In the genomic region with DNA sequence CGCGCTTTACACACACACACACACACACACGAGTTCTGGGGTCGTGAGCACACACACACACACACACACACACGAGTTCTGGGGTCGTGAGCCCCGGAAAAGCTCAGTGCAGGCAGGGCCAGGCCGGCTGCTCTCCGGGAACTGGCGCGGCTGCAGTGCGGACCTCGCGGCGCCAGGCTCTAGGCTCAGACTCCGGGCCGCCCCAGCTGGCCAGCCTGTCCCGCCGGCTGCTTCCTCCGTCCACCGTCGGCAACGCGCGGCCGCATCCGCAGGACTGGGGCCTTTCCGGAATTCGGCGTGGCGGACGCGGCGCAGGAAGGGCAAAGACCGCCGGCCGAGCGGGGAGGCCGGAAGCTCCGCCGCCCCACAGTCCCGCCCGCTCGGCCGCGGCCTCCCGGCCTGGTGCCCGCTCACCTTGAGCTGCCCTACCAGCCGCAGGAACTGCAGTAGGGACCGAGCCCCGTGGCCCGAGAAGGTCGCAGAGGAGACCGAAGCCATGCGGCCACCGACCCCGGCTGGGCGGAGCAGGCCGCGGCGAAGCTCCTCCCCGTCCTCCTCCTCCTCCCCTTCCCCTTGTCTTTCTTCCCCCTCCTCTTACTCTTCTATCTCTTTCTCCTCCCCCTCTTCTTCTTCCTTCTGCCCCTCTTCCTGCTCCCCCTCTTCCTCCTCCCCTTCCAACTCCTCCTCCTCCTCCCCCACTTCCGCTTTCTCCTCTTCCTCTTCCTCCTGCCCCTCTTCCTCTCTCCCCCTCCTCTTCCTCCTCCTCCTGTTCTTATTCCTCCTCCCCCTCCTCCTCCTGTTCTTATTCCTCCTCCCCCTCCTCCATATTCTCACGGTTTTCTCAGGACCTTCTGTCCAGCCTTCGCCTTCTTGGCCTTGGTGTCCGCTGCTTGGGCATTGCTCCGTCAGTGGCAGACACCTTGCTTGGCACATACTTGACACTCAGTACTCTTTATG, we compare ENCODE assay signal across 8 cellular contexts. TPM values are rescaled to one million over a fixed set of nuclear protein-coding genes. Genes with fewer than 3 reads are reported as not detected.
DNase-seq lines count a peak whose midpoint lies in the region; ATAC-seq and TF ChIP-seq lines count a peak whose summit lies in the region.

A gene with protein sequence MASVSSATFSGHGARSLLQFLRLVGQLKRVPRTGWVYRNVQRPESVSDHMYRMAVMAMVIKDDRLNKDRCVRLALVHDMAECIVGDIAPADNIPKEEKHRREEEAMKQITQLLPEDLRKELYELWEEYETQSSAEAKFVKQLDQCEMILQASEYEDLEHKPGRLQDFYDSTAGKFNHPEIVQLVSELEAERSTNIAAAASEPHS (minus strand): TSS at position 533 of the 957 bp plus-strand sequence. CDS start 35 bp downstream, at position 498.

- no peak for TF ChIP-seq CTCF in fibroblast of lung (conservative IDR thresholded peaks at IDR 0.05 in 1 of 2, IDR thresholded peaks at IDR 0.05 in 1 of 2; ENCODE audit: low read depth in 1 of 2, low read length in 2 of 2)

- no peaks in the 10 kb centered on the region for H3K9me3 Mint-ChIP-seq in CD8-positive, alpha-beta memory T cell
- peaks cover 5% of the 10 kb centered on the region for H3K9me3 Mint-ChIP-seq in activated T-helper 1 cell treated with anti-CD3 and anti-CD28 coated beads, Interleukin-12 subunit alpha, Interleukin-12 subunit beta, Interleukin-2, Interleukin-4 antibody, amounts not matched to agents 30 ng/mL and 10 ng/mL and 1 ng/mL, durations not matched to agents 14 hours and 24 hours and 36 hours
- peaks cover 0 to 3% (median 0%) of the 10 kb centered on the region in 11 donors for H3K9me3 Mint-ChIP-seq in naive thymus-derived CD4-positive, alpha-beta T cell

- H3K9ac ChIP-seq in fibroblast of lung (ENCODE audit: insufficient read depth, low read length) (peak within 1 kb of the TSS; percentile 80), subcutaneous abdominal adipose tissue (ENCODE audit: low read length in 5 of 5) (peak within 1 kb of the TSS; percentile 64 to 86 (median 80))

- H3K79me2 ChIP-seq in fibroblast of lung (ENCODE audit: control insufficient read depth, insufficient read depth, low read length): peaks cover 17% of the 10 kb centered on the region

- CTCF ChIA-PET in CD8-positive, alpha-beta memory T cell (lab: Charles Lee): interaction anchor here (1.1 to 2.6 kb wide), 4 partner anchors 9 to 479 kb away, joined by 3 to 22 read pairs (median 4); no protein-coding TSS in a partner anchor
- CTCF ChIA-PET in naive thymus-derived CD4-positive, alpha-beta T cell (lab: Charles Lee): interaction anchor here (1.2 to 2.3 kb wide), 2 partner anchors 9 to 455 kb away, joined by 4 to 5 read pairs; no protein-coding TSS in a partner anchor

- H3K9me3 ChIP-seq in CD8-positive, alpha-beta memory T cell (ENCODE audit: low read length): no peaks in the 10 kb centered on the region
- H3K9me3 ChIP-seq in fibroblast of lung (ENCODE audit: control insufficient read depth, insufficient read depth, low read depth, low read length) (no peaks in the 10 kb centered on the region), subcutaneous abdominal adipose tissue (ENCODE audit: control insufficient read depth in 5 of 5, low read length in 5 of 5) (peaks cover 0 to 5% (median 3%) of the 10 kb centered on the region in 5 donors)
- H3K9me3 ChIP-seq in naive thymus-derived CD4-positive, alpha-beta T cell (ENCODE audit: control insufficient read depth in 2 of 3, low read length in 3 of 3): no peaks in the 10 kb centered on the region

- peaks cover 0 to 20% of the 10 kb centered on the region in 2 donors for H3K27me3 Mint-ChIP-seq in CD8-positive, alpha-beta memory T cell
- peaks cover 13% of the 10 kb centered on the region for H3K27me3 Mint-ChIP-seq in activated T-helper 1 cell treated with anti-CD3 and anti-CD28 coated beads, Interleukin-12 subunit alpha, Interleukin-12 subunit beta, Interleukin-2, Interleukin-4 antibody, amounts not matched to agents 30 ng/mL and 10 ng/mL and 1 ng/mL, durations not matched to agents 14 hours and 24 hours and 36 hours (ENCODE audit: insufficient read depth)
- peaks cover 0 to 29% (median 0%) of the 10 kb centered on the region in 5 donors for H3K27me3 Mint-ChIP-seq in naive thymus-derived CD4-positive, alpha-beta T cell

- H3K4me2 ChIP-seq in fibroblast of lung (ENCODE audit: extremely low read depth, insufficient read depth, low read length): peak within 1 kb of the TSS; percentile 97

- intact Hi-C loops in activated T-helper 1 cell treated with anti-CD3 and anti-CD28 coated beads, Interleukin-12 subunit alpha, Interleukin-12 subunit beta, Interleukin-2, Interleukin-4 antibody, amounts not matched to agents 30 ng/mL and 10 ng/mL and 1 ng/mL, durations not matched to agents 14 hours and 24 hours and 36 hours (cut with micrococcal nuclease): loop anchor here (1.0 to 5.0 kb wide), 7 partner anchors 10 to 1038 kb away; partner anchors contain the start of genes TPD52L1 and TRMT11
- intact Hi-C loops in naive thymus-derived CD4-positive, alpha-beta T cell (cut with micrococcal nuclease): loop anchor here (1.0 to 10.0 kb wide), 13 partner anchors 149 to 1966 kb away; partner anchors contain the start of genes CENPW (in 2 of the 2), HINT3 (in 2 of the 2), RNF146 (in 2 of the 2) and TPD52L1 (in 2 of the 2)

- H3K36me3 ChIP-seq in CD8-positive, alpha-beta memory T cell (ENCODE audit: insufficient read depth, low read length): peaks cover 5% of the 10 kb centered on the region
- H3K36me3 ChIP-seq in fibroblast of lung (ENCODE audit: control insufficient read depth, insufficient read depth, low read length) (peaks cover 7% of the 10 kb centered on the region), subcutaneous abdominal adipose tissue (ENCODE audit: control insufficient read depth in 5 of 5, insufficient read depth in 5 of 5, low read length in 5 of 5) (peaks cover 9 to 26% (median 18%) of the 10 kb centered on the region in 5 donors)
- peaks cover 0 to 17% (median 0%) of the 10 kb centered on the region in 3 experiments for H3K36me3 ChIP-seq in naive thymus-derived CD4-positive, alpha-beta T cell (ENCODE audit: control insufficient read depth in 2 of 3, insufficient read depth in 3 of 3, low read length in 3 of 3)

- peaks cover 41% of the 10 kb centered on the region for H3K4me1 ChIP-seq in CD8-positive, alpha-beta memory T cell (ENCODE audit: insufficient read depth, low read length)
- H3K4me1 ChIP-seq in fibroblast of lung (ENCODE audit: control insufficient read depth, extremely low read depth, insufficient read depth, low read length) (peaks cover 6% of the 10 kb centered on the region), subcutaneous abdominal adipose tissue (ENCODE audit: control insufficient read depth in 5 of 5, insufficient read depth in 5 of 5, low read length in 5 of 5) (peaks cover 4 to 19% (median 15%) of the 10 kb centered on the region in 5 donors)
- peaks cover 25 to 34% of the 10 kb centered on the region in 2 donors for H3K4me1 ChIP-seq in naive thymus-derived CD4-positive, alpha-beta T cell (ENCODE audit: control insufficient read depth in 2 of 2, insufficient read depth in 2 of 2, low read length in 2 of 2)

- H3K27ac ChIP-seq in CD8-positive, alpha-beta memory T cell (ENCODE audit: low read depth, low read length): peak within 1 kb of the TSS; percentile 82
- H3K27ac ChIP-seq in fibroblast of lung (ENCODE audit: insufficient read depth, low read length) (peak within 1 kb of the TSS; percentile 80), subcutaneous abdominal adipose tissue (ENCODE audit: low read depth, low read length) (peak within 1 kb of the TSS; percentile 57)
- peak within 1 kb of the TSS; percentile 76 for H3K27ac ChIP-seq in naive thymus-derived CD4-positive, alpha-beta T cell (ENCODE audit: low read depth, low read length)

- peak within 1 kb of the TSS; percentile 75 for H2AFZ ChIP-seq in fibroblast of lung (ENCODE audit: low read length)

- peak; percentile 30 to 56 (median 38) for DNase-seq in CD8-positive, alpha-beta memory T cell
- DNase-seq in activated T-helper 1 cell treated with anti-CD3 and anti-CD28 coated beads, Interleukin-12 subunit alpha, Interleukin-12 subunit beta, Interleukin-2, Interleukin-4 antibody, amounts not matched to agents 30 ng/mL and 10 ng/mL and 1 ng/mL, durations not matched to agents 14 hours and 24 hours and 36 hours (ENCODE audit: low spot score): peak; percentile 50
- DNase-seq in fibroblast of lung (ENCODE audit: low read depth in 2 of 2): peak; percentile 69 to 81
- DNase-seq in naive thymus-derived CD4-positive, alpha-beta T cell: peak; percentile 23 to 66 (median 33)

- H3K27me3 ChIP-seq in CD8-positive, alpha-beta memory T cell (ENCODE audit: insufficient read depth, low read length, poor library complexity, severe bottlenecking): no peaks in the 10 kb centered on the region
- no peaks in the 10 kb centered on the region for H3K27me3 ChIP-seq in fibroblast of lung (ENCODE audit: control insufficient read depth, insufficient read depth, low read length)
- no peaks in the 10 kb centered on the region for H3K27me3 ChIP-seq in naive thymus-derived CD4-positive, alpha-beta T cell (ENCODE audit: control insufficient read depth in 2 of 2, insufficient read depth in 2 of 2, low read length in 2 of 2)
- H3K27me3 ChIP-seq in subcutaneous abdominal adipose tissue (ENCODE audit: control insufficient read depth in 5 of 5, insufficient read depth in 4 of 5, low read length in 5 of 5): no peaks in the 10 kb centered on the region

- H3K4me1 Mint-ChIP-seq in CD8-positive, alpha-beta memory T cell: peaks cover 54 to 63% (median 59%) of the 10 kb centered on the region in 3 donors
- peaks cover 52% of the 10 kb centered on the region for H3K4me1 Mint-ChIP-seq in activated T-helper 1 cell treated with anti-CD3 and anti-CD28 coated beads, Interleukin-12 subunit alpha, Interleukin-12 subunit beta, Interleukin-2, Interleukin-4 antibody, amounts not matched to agents 30 ng/mL and 10 ng/mL and 1 ng/mL, durations not matched to agents 14 hours and 24 hours and 36 hours (ENCODE audit: low read depth)
- peaks cover 43 to 65% (median 63%) of the 10 kb centered on the region in 7 donors for H3K4me1 Mint-ChIP-seq in naive thymus-derived CD4-positive, alpha-beta T cell

- peaks cover 5 to 38% (median 18%) of the 10 kb centered on the region in 3 donors for H3K36me3 Mint-ChIP-seq in CD8-positive, alpha-beta memory T cell
- peaks cover 33% of the 10 kb centered on the region for H3K36me3 Mint-ChIP-seq in activated T-helper 1 cell treated with anti-CD3 and anti-CD28 coated beads, Interleukin-12 subunit alpha, Interleukin-12 subunit beta, Interleukin-2, Interleukin-4 antibody, amounts not matched to agents 30 ng/mL and 10 ng/mL and 1 ng/mL, durations not matched to agents 14 hours and 24 hours and 36 hours (ENCODE audit: low read depth)
- H3K36me3 Mint-ChIP-seq in naive thymus-derived CD4-positive, alpha-beta T cell: peaks cover 19 to 34% (median 24%) of the 10 kb centered on the region in 5 donors

- peak within 1 kb of the TSS; percentile 88 to 98 (median 94) for H3K4me3 Mint-ChIP-seq in CD8-positive, alpha-beta memory T cell
- H3K4me3 Mint-ChIP-seq in activated T-helper 1 cell treated with anti-CD3 and anti-CD28 coated beads, Interleukin-12 subunit alpha, Interleukin-12 subunit beta, Interleukin-2, Interleukin-4 antibody, amounts not matched to agents 30 ng/mL and 10 ng/mL and 1 ng/mL, durations not matched to agents 14 hours and 24 hours and 36 hours: peak within 1 kb of the TSS; percentile 97
- H3K4me3 Mint-ChIP-seq in naive thymus-derived CD4-positive, alpha-beta T cell: peak within 1 kb of the TSS; percentile 83 to 95 (median 92)

- POLR2A ChIA-PET in CD8-positive, alpha-beta memory T cell (lab: Charles Lee): interaction anchor here (0.7 to 1.4 kb wide), 4 partner anchors 477 to 685 kb away, joined by 3 to 4 read pairs (median 3); partner anchors contain the start of gene TRMT11
- POLR2A ChIA-PET in naive thymus-derived CD4-positive, alpha-beta T cell (lab: Charles Lee): interaction anchor here (0.6 to 3.5 kb wide), 11 partner anchors 8 to 995 kb away, joined by 3 to 23 read pairs (median 4); partner anchors contain the start of genes HEY2, HINT3, NCOA7 and TRMT11

- H3K4me3 ChIP-seq in CD8-positive, alpha-beta memory T cell (ENCODE audit: low read length): peak within 1 kb of the TSS; percentile 62
- H3K4me3 ChIP-seq in fibroblast of lung (replicated peaks in 1 of 4; ENCODE audit: control extremely low read depth in 1 of 4, insufficient read depth in 1 of 4, low read depth in 3 of 4, low read length in 4 of 4) (peak within 1 kb of the TSS; percentile 66 to 94 (median 80)), subcutaneous abdominal adipose tissue (ENCODE audit: low read depth in 1 of 5, low read length in 5 of 5) (peak within 1 kb of the TSS; percentile 74 to 85 (median 77))
- peak within 1 kb of the TSS; percentile 61 for H3K4me3 ChIP-seq in naive thymus-derived CD4-positive, alpha-beta T cell (ENCODE audit: low read length)

- ATAC-seq in GM19328 (IDR thresholded peaks at IDR 0.05; ENCODE audit: unreplicated experiment) (peak; percentile 81), HG03442 (IDR thresholded peaks at IDR 0.05; ENCODE audit: unreplicated experiment) (peak; percentile 84)
- ATAC-seq in naive thymus-derived CD4-positive, alpha-beta T cell: peak; percentile 66

- H3K27ac Mint-ChIP-seq in CD8-positive, alpha-beta memory T cell: peak within 1 kb of the TSS; percentile 64 to 98 (median 94)
- H3K27ac Mint-ChIP-seq in activated T-helper 1 cell treated with anti-CD3 and anti-CD28 coated beads, Interleukin-12 subunit alpha, Interleukin-12 subunit beta, Interleukin-2, Interleukin-4 antibody, amounts not matched to agents 30 ng/mL and 10 ng/mL and 1 ng/mL, durations not matched to agents 14 hours and 24 hours and 36 hours: peak within 1 kb of the TSS; percentile 92
- peak within 1 kb of the TSS; percentile 64 to 95 (median 92) for H3K27ac Mint-ChIP-seq in naive thymus-derived CD4-positive, alpha-beta T cell

- H4K20me1 ChIP-seq in fibroblast of lung (ENCODE audit: control insufficient read depth, extremely low read depth, insufficient read depth, low read length): no peaks in the 10 kb centered on the region

RNA-seq across cellular contexts. Expression of the gene that starts here (rescaled TPM):
- 100 to 1,000 TPM in 1 of 2 experiments, 10 to 100 TPM in 1; 99.9 to 105 TPM for total RNA-seq in CD8-positive, alpha-beta memory T cell
- polyA plus RNA-seq in CD8-positive, alpha-beta memory T cell: 108 TPM
- polyA plus RNA-seq in PFSK-1 (2012; ENCODE audit: insufficient read length, low read depth): 109 TPM
- total RNA-seq in activated T-helper 1 cell treated with anti-CD3 and anti-CD28 coated beads, Interleukin-12 subunit alpha, Interleukin-12 subunit beta, Interleukin-2, Interleukin-4 antibody, amounts not matched to agents 30 ng/mL and 10 ng/mL and 1 ng/mL, durations not matched to agents 14 hours and 24 hours and 36 hours: 79.7 and 82.4 TPM in 2 replicates
- total RNA-seq in fibroblast of lung: 53.9 and 58.8 TPM in 2 replicates
- 137 and 174 TPM in 2 replicates for polyA plus RNA-seq in fibroblast of lung
- polyA plus RNA-seq in fibroblast of lung (2012): 114 and 135 TPM in 2 replicates
- polyA minus RNA-seq in fibroblast of lung (ENCODE audit: low replicate concordance): 25.1 and 25.7 TPM in 2 replicates
- 10 to 100 TPM; 33.4 to 58.5 (median 54.8) TPM for total RNA-seq in naive thymus-derived CD4-positive, alpha-beta T cell
- polyA plus RNA-seq in naive thymus-derived CD4-positive, alpha-beta T cell: 100 to 1,000 TPM; 116 TPM

Comparison
In these comparisons a context has a peak if more than half of its experiments do, and no peak if none do; other contexts are left out.
1. Peak in every context shown above with its lines: DNase-seq, ATAC-seq, H3K4me3 ChIP-seq and H3K27ac ChIP-seq.